Comparison of ENCODE assay signal across 14 cellular contexts in the genomic region with DNA sequence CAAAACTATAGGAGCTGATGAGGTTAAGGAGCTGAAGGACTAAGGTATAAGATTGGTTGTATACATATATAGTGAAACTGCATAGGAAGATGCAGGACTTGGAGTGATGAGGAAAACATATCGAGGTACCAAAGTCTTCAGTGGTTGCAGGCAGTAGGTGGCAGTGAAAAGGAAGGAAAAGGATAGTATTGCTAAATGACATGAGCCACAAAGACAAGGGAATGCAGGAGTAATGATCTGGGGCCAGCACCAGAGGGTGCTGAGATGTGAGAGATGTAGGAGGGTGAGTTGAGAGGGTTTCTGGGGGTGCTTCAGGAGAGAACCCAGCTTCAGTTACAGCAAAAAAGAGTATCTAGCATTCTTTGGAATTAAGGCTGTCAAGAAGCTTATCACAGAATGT.
DNase-seq lines count a peak whose midpoint lies in the region; FAIRE-seq and TF ChIP-seq lines count a peak whose summit lies in the region.
"Had no signal": no experiment of that assay in that cellular context is flagged by ENCODE, and none has a peak within 500 bp of the region (broad histone marks: within the 10 kb centered on the region; RNA-seq: fewer than 3 reads in every experiment).

No MANE protein-coding gene starts in this region.

- no peak for FAIRE-seq in GM19239 (lab: Jason Lieb, UNC)

- H3K4me3 ChIP-seq in choroid plexus epithelial cell (ENCODE audit: low read depth, low read length) = no peak overlapping the region
- H3K4me3 ChIP-seq: gastroesophageal sphincter had no signal

- peak; percentile 27 for TF ChIP-seq CTCF in choroid plexus epithelial cell (conservative IDR thresholded peaks at IDR 0.05; ENCODE audit: low read depth, low read length)
- TF ChIP-seq CTCF in GM20000 (IDR thresholded peaks at IDR 0.05; ENCODE audit: extremely low read depth, missing control alignments) = no peak

- DNase-seq in SIG-M5 treated with dmso at 0.1 percent for 504 hours (lab: John Stamatoyannopoulos, UW; ENCODE audit: unreplicated experiment) (peak; percentile 42), SIG-M5 (lab: John Stamatoyannopoulos, UW) (no peak), OCI-M1 (lab: John Stamatoyannopoulos, UW) (peak; percentile 77), choroid plexus epithelial cell (ENCODE audit: low read depth) (no peak), renal cortical epithelial cell (ENCODE audit: low read depth) (peak; percentile 13), GM19239 (ENCODE audit: insufficient read length, low spot score) (no peak), GM20000 (ENCODE audit: low spot score) (no peak), pons (ENCODE audit: low spot score) (no peak)
- DNase-seq: activated CD4-positive, alpha-beta T cell treated with anti-CD3 and anti-CD28 coated beads for 4 hours; activated T-cell treated with anti-CD3 and anti-CD28 coated beads, Interleukin-2, amount 50 U/mL, for 4 hours; amygdala; DMS153; stimulated activated CD8-positive, alpha-beta memory T cell treated with anti-CD3 and anti-CD28 coated beads, Interleukin-4, amount 100 ng/mL, for 48 hours had no signal

Comparison
In these comparisons a context has a peak if more than half of its experiments do, and no peak if none do; other contexts are left out.
1. DNase-seq: peak in SIG-M5 treated with dmso at 0.1 percent for 504 hours (single experiment), OCI-M1 (single experiment) and renal cortical epithelial cell (single experiment); none in SIG-M5 (single experiment), choroid plexus epithelial cell (single experiment), GM19239 (single experiment), GM20000 (single experiment) and pons (single experiment).